ENCODE assay signal across 19 cellular contexts in genomic region chr6:37426945-37427510, GRCh38.
"Had no signal": no experiment of that assay in that cellular context is flagged by ENCODE, and none has a peak within 500 bp of the region (broad histone marks: within the 10 kb centered on the region; RNA-seq: fewer than 3 reads in every experiment).

No MANE protein-coding gene starts in this region.

- ATAC-seq: activated CD4-positive, CD25-positive, alpha-beta regulatory T cell treated with anti-CD3 and anti-CD28 coated beads, Interleukin-2, amount 50 U/mL, for 24 hours; gastrocnemius medialis; heart right ventricle; left cardiac atrium; lower lobe of right lung; right cardiac atrium; stimulated activated naive CD8-positive, alpha-beta T cell treated with anti-CD3 and anti-CD28 coated beads, Interleukin-15, amount 100 ng/mL, for 72 hours; upper lobe of right lung had no signal

- DNase-seq: activated CD4-positive, alpha-beta T cell treated with anti-CD3 and anti-CD28 coated beads, Interleukin-2, amount 50 U/mL, for 1 hour; activated naive CD4-positive, alpha-beta T cell treated with Interleukin-2 at 50 U/mL for 16 hours; aorta; cerebellar nuclear complex; effector memory CD4-positive, alpha-beta T cell; gastrocnemius medialis; heart right ventricle; left cardiac atrium; lower lobe of right lung; occipital lobe; right cardiac atrium; spleen; stimulated activated naive CD8-positive, alpha-beta T cell treated with anti-CD3 and anti-CD28 coated beads, Interleukin-15, amount 100 ng/mL, for 72 hours; testis; upper lobe of right lung had no signal

- H3K27me3 ChIP-seq: breast epithelium, gastrocnemius medialis, testis, upper lobe of right lung had no signal

- H3K36me3 ChIP-seq: breast epithelium, gastrocnemius medialis, heart right ventricle, lower lobe of right lung, prostate gland, spleen, upper lobe of right lung had no signal

- H3K4me3 ChIP-seq: breast epithelium, gastrocnemius medialis, heart right ventricle, lower lobe of right lung, prostate gland, spleen, testis, upper lobe of right lung had no signal

- H3K27ac ChIP-seq: breast epithelium, gastrocnemius medialis, heart right ventricle, lower lobe of right lung, prostate gland, spleen, testis, upper lobe of right lung had no signal

- H3K4me1 ChIP-seq: breast epithelium, gastrocnemius medialis, heart right ventricle, lower lobe of right lung, prostate gland, testis, upper lobe of right lung had no signal

- H3K9me3 ChIP-seq: breast epithelium, gastrocnemius medialis, heart right ventricle, lower lobe of right lung, prostate gland, testis, upper lobe of right lung had no signal

- H3K4me3 Mint-ChIP-seq: nephron; stimulated activated naive CD8-positive, alpha-beta T cell treated with anti-CD3 and anti-CD28 coated beads, Interleukin-15, amount 100 ng/mL, for 72 hours had no signal

- H3K9me3 Mint-ChIP-seq: stimulated activated naive CD8-positive, alpha-beta T cell treated with anti-CD3 and anti-CD28 coated beads, Interleukin-15, amount 100 ng/mL, for 72 hours had no signal

- H3K27ac Mint-ChIP-seq: nephron; stimulated activated naive CD8-positive, alpha-beta T cell treated with anti-CD3 and anti-CD28 coated beads, Interleukin-15, amount 100 ng/mL, for 72 hours had no signal
